Comparison of ENCODE assay signal across 8 cellular contexts in the genomic region with DNA sequence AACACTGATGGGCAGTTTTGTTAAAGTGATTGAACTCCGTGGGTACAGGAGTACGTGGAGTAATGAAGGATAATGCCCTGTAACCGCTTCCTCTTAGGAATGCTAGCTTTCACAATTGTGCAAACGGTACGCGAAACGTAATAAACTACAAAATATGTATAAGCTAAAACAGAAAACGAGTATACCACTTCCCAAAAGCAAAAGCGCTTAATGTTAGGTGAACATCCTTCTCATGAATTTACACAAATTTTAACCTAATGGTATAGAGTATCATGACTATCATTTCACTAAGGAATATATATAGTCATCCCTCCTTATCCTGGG. TPM values are rescaled to one million over a fixed set of nuclear protein-coding genes. Genes with fewer than 3 reads are reported as not detected.
DNase-seq lines count a peak whose midpoint lies in the region; TF ChIP-seq lines count a peak whose summit lies in the region.

No MANE protein-coding gene starts in this region.

- no peaks in the 10 kb centered on the region for H3K9me3 ChIP-seq in CD8-positive, alpha-beta memory T cell (ENCODE audit: low read length)
- peaks cover 0 to 3% of the 10 kb centered on the region in 2 donors for H3K9me3 ChIP-seq in neuronal stem cell (replicated peaks in 1 of 2; ENCODE audit: control insufficient read depth in 2 of 2, insufficient read depth in 1 of 2, low read depth in 1 of 2, low read length in 2 of 2)

- no peaks in the 10 kb centered on the region for H3K36me3 ChIP-seq in CD8-positive, alpha-beta memory T cell (ENCODE audit: insufficient read depth, low read length)
- H3K36me3 ChIP-seq in neuronal stem cell (replicated peaks in 1 of 2; ENCODE audit: control insufficient read depth in 2 of 2, insufficient read depth in 2 of 2, low read length in 2 of 2) = no peaks in the 10 kb centered on the region

- peaks cover 0 to 10% (median 0%) of the 10 kb centered on the region in 3 donors for H3K36me3 Mint-ChIP-seq in CD8-positive, alpha-beta memory T cell

- H2BK12ac ChIP-seq in neuronal stem cell (ENCODE audit: low read length) = no peak overlapping the region

- no peak overlapping the region for H2BK120ac ChIP-seq in neuronal stem cell (ENCODE audit: low read depth, low read length)

- H2AK5ac ChIP-seq in neuronal stem cell (ENCODE audit: low read depth, low read length) = no peak overlapping the region

- no peak overlapping the region for H3K4me2 ChIP-seq in neuronal stem cell (ENCODE audit: insufficient read depth, low read length, poor library complexity, severe bottlenecking)

- H3K18ac ChIP-seq in neuronal stem cell (ENCODE audit: low read length) = no peak overlapping the region

- no peak overlapping the region for H2BK15ac ChIP-seq in neuronal stem cell (ENCODE audit: low read length)

- H2AFZ ChIP-seq in neuronal stem cell (ENCODE audit: low read length) = peak overlapping the region; percentile 94

- H3K14ac ChIP-seq in neuronal stem cell (ENCODE audit: low read length) = no peak overlapping the region

- no peak overlapping the region for H2BK5ac ChIP-seq in neuronal stem cell (ENCODE audit: low read length)

- peaks cover 20% of the 10 kb centered on the region for H3K4me1 ChIP-seq in CD8-positive, alpha-beta memory T cell (ENCODE audit: insufficient read depth, low read length)
- no peaks in the 10 kb centered on the region for H3K4me1 ChIP-seq in neuronal stem cell (ENCODE audit: control insufficient read depth in 2 of 2, insufficient read depth in 1 of 2, low read depth in 1 of 2, low read length in 2 of 2)

- no peaks in the 10 kb centered on the region for H3K9me3 Mint-ChIP-seq in CD8-positive, alpha-beta memory T cell

- no peak overlapping the region for H3K4ac ChIP-seq in neuronal stem cell (ENCODE audit: low read length)

- H3K9ac ChIP-seq in neuronal stem cell (ENCODE audit: low read depth, low read length, poor library complexity) = no peak overlapping the region

- H4K8ac ChIP-seq in neuronal stem cell (ENCODE audit: low read depth, low read length) = no peak overlapping the region

- no peaks in the 10 kb centered on the region for H3K27me3 Mint-ChIP-seq in CD8-positive, alpha-beta memory T cell

- no peaks in the 10 kb centered on the region for H3K79me1 ChIP-seq in neuronal stem cell (ENCODE audit: low read depth, low read length)

- POLR2A ChIA-PET in CD8-positive, alpha-beta memory T cell (lab: Charles Lee) = interaction anchor here (0.8 to 2.6 kb wide), 5 partner anchors 11 to 426 kb away, joined by 3 to 16 read pairs (median 5); partner anchors contain the start of genes ZNF33A and ZNF37A

- peak overlapping the region; percentile 91 for H3K4me3 ChIP-seq in CD8-positive, alpha-beta memory T cell (ENCODE audit: low read length)
- peak overlapping the region; percentile 61 for H3K4me3 ChIP-seq in Jurkat, Clone E6-1 (ENCODE audit: low read length)
- H3K4me3 ChIP-seq in coronary artery = peak overlapping the region; percentile 78
- H3K4me3 ChIP-seq in neuronal stem cell (ENCODE audit: low read length in 2 of 2) = no peak overlapping the region

- no peak for DNase-seq in CD8-positive, alpha-beta memory T cell
- no peak for DNase-seq in Jurkat, Clone E6-1 (ENCODE audit: low read depth, low spot score)
- no peak for DNase-seq in coronary artery (ENCODE audit: low spot score)
- DNase-seq in neuronal stem cell (ENCODE audit: low spot score) = no peak
- no peak for DNase-seq in dermis blood vessel endothelial cell
- no peak for DNase-seq in stimulated activated CD4-positive, alpha-beta T cell treated with anti-CD3 and anti-CD28 coated beads, Interleukin-2, amount 100 ng/mL, for 48 hours
- no peak for DNase-seq in NCI-H2196 treated with DMSO at 0.1 percent for 48 hours (lab: John Stamatoyannopoulos, UW; ENCODE audit: unreplicated experiment)
- DNase-seq in D341Med (ENCODE audit: low spot score) = no peak

- peaks cover 28 to 31% (median 30%) of the 10 kb centered on the region in 3 donors for H3K4me1 Mint-ChIP-seq in CD8-positive, alpha-beta memory T cell

- WGBS in neuronal stem cell (ENCODE audit: extremely low coverage in 2 of 2, insufficient read length in 2 of 2, insufficient replicate concordance in 1 of 2), 2 donors = no CpG with 5 or more reads among the region's 9 CpGs

- no peak overlapping the region for H4K91ac ChIP-seq in neuronal stem cell (ENCODE audit: low read depth, low read length, poor library complexity)

- no peaks in the 10 kb centered on the region for H3K27me3 ChIP-seq in CD8-positive, alpha-beta memory T cell (ENCODE audit: insufficient read depth, low read length, poor library complexity, severe bottlenecking)
- H3K27me3 ChIP-seq in neuronal stem cell (ENCODE audit: control insufficient read depth in 3 of 3, insufficient read depth in 3 of 3, low read depth in 1 of 3, low read length in 3 of 3) = no peaks in the 10 kb centered on the region

- TF ChIP-seq CTCF in coronary artery (IDR thresholded peaks at IDR 0.05) = no peak

- peak overlapping the region; percentile 85 to 99 (median 98) for H3K27ac Mint-ChIP-seq in CD8-positive, alpha-beta memory T cell

- peak overlapping the region; percentile 88 for H3K27ac ChIP-seq in CD8-positive, alpha-beta memory T cell (ENCODE audit: low read depth, low read length)
- peak overlapping the region; percentile 98 to 100 for H3K27ac ChIP-seq in coronary artery
- no peak overlapping the region for H3K27ac ChIP-seq in neuronal stem cell (replicated peaks; ENCODE audit: low read length)

- no peak overlapping the region for H3K23ac ChIP-seq in neuronal stem cell (ENCODE audit: low read depth, low read length, poor library complexity)

- CTCF ChIA-PET in CD8-positive, alpha-beta memory T cell (lab: Charles Lee) = interaction anchor here (0.7 to 2.4 kb wide), 23 partner anchors 9 to 425 kb away, joined by 3 to 20 read pairs (median 4); partner anchors contain the start of genes ZNF248, ZNF33A and ZNF37A

- H3K4me3 Mint-ChIP-seq in CD8-positive, alpha-beta memory T cell = peak overlapping the region; percentile 88 to 99 (median 96)

RNA-seq across cellular contexts. Expression of gene ZNF25, which starts 0.4 kb away (rescaled TPM):
- total RNA-seq in CD8-positive, alpha-beta memory T cell = 1 to 10 TPM; 4.6 to 5.9 TPM
- polyA plus RNA-seq in CD8-positive, alpha-beta memory T cell = 6.2 TPM
- polyA plus RNA-seq in Jurkat, Clone E6-1 (2012; ENCODE audit: insufficient read depth, insufficient read length) = 11.9 TPM
- polyA plus RNA-seq in neuronal stem cell (2013, experiment 1 of 2) = 2.1 TPM
- polyA plus RNA-seq in neuronal stem cell (2013, experiment 2 of 2) = 2.3 TPM
- total RNA-seq in dermis blood vessel endothelial cell = 6.1 and 6.5 TPM in 2 replicates

RNA-seq across cellular contexts. Expression of gene ZNF33A, which starts 33.6 kb away (rescaled TPM):
- total RNA-seq in CD8-positive, alpha-beta memory T cell = 10 to 100 TPM; 22.9 to 25.7 TPM
- 24.1 TPM for polyA plus RNA-seq in CD8-positive, alpha-beta memory T cell
- 20.6 TPM for polyA plus RNA-seq in Jurkat, Clone E6-1 (2012; ENCODE audit: insufficient read depth, insufficient read length)
- 25.4 TPM for polyA plus RNA-seq in neuronal stem cell (2013, experiment 1 of 2)
- 25.6 TPM for polyA plus RNA-seq in neuronal stem cell (2013, experiment 2 of 2)
- total RNA-seq in dermis blood vessel endothelial cell = 23.1 and 26.9 TPM in 2 replicates

Comparison
In these comparisons a context has a peak if more than half of its experiments do, and no peak if none do; other contexts are left out.
1. H3K4me3 ChIP-seq: peak in CD8-positive, alpha-beta memory T cell (single experiment), Jurkat, Clone E6-1 (single experiment) and coronary artery (single experiment); none in neuronal stem cell (0 of 2).